In genomic region chr19:8577247-8577646, GRCh38 we compare ENCODE assay signal across 2 cellular contexts.
TF ChIP-seq lines count a peak whose summit lies in the region.

Gene MYO1F, minus strand, starts transcription at chr19:8577442. Its CDS starts 133 bp downstream, at chr19:8577309.

TF ChIP-seq in liver, 16 proteins besides CTCF, POLR2A, EP300 and RAD21 (continued from another document):
- TF ChIP-seq NR2F2 (IDR thresholded peaks at IDR 0.05) (no peak), RXRA (IDR thresholded peaks at IDR 0.05) (no peak), HNF4G (IDR thresholded peaks at IDR 0.05) (no peak), FOXA1 (IDR thresholded peaks at IDR 0.05) (no peak), REST (IDR thresholded peaks at IDR 0.05) (no peak), YY1 (IDR thresholded peaks at IDR 0.05) (no peak), JUND (IDR thresholded peaks at IDR 0.05) (no peak), GABPA (IDR thresholded peaks at IDR 0.05 in 1 of 2, conservative IDR thresholded peaks at IDR 0.05 in 1 of 2) (no peak), EGR1 (IDR thresholded peaks at IDR 0.05; ENCODE audit: low read depth in 2 of 2) (no peak), FOXA2 (IDR thresholded peaks at IDR 0.05) (no peak), HNF4A (conservative IDR thresholded peaks at IDR 0.05) (no peak)
- TF ChIP-seq, protein P1, sequence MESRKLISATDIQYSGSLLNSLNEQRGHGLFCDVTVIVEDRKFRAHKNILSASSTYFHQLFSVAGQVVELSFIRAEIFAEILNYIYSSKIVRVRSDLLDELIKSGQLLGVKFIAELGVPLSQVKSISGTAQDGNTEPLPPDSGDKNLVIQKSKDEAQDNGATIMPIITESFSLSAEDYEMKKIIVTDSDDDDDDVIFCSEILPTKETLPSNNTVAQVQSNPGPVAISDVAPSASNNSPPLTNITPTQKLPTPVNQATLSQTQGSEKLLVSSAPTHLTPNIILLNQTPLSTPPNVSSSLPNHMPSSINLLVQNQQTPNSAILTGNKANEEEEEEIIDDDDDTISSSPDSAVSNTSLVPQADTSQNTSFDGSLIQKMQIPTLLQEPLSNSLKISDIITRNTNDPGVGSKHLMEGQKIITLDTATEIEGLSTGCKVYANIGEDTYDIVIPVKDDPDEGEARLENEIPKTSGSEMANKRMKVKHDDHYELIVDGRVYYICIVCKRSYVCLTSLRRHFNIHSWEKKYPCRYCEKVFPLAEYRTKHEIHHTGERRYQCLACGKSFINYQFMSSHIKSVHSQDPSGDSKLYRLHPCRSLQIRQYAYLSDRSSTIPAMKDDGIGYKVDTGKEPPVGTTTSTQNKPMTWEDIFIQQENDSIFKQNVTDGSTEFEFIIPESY (IDR thresholded peaks at IDR 0.05), result no peak

TF ChIP-seq in HepG2, 621 proteins besides CTCF, POLR2A, EP300 and RAD21 (continued from another document):
- TF ChIP-seq, protein P2, sequence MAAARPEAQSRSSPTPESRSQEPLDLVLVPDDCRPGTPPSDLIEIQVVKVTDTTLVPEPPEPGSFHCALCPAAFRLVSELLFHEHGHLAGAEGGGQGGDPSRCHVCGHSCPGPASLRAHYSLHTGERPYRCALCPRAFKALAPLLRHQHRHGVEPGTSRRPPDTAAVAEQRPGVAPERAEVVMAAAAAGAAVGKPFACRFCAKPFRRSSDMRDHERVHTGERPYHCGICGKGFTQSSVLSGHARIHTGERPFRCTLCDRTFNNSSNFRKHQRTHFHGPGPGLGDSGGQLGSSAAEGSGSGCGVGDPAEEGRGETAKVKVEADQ (CRISPR knock-in tag; IDR thresholded peaks at IDR 0.05; ENCODE audit: borderline replicate concordance), result no peak
- TF ChIP-seq ZNF143 (CRISPR knock-in tag; IDR thresholded peaks at IDR 0.05), result no peak
- TF ChIP-seq ZNF660 (CRISPR knock-in tag; IDR thresholded peaks at IDR 0.05; ENCODE audit: borderline replicate concordance, low read depth), result no peak
- TF ChIP-seq ZNF609 (CRISPR knock-in tag; IDR thresholded peaks at IDR 0.05; ENCODE audit: borderline replicate concordance), result no peak
